In the genomic region with DNA sequence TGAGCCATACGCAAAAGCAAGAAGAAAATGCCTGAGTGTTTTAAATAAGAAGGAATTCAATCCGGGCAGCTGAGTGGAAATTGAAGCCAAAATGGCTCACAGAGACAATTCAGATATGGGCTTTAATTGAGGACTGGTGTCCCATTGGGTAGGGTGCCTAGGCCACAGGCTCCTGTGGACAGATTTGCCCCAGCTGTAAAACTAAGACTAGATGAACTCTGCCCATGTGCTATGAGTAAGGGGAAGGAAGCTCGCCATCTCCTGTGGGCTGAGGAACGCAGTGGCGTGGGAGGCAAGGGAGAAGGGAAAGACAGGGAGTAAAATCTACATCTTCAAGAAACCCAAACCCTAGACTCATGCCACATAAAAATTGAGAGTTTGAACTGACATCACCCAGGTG, we compare ENCODE assay signal across 26 cellular contexts.
"Had no signal": no experiment of that assay in that cellular context is flagged by ENCODE, and none has a peak within 500 bp of the region (broad histone marks: within the 10 kb centered on the region; RNA-seq: fewer than 3 reads in every experiment).

No MANE protein-coding gene starts in this region.

- H3K4me3 ChIP-seq: neural progenitor cell, ovary, psoas muscle, right lobe of liver, sigmoid colon, stomach, thoracic aorta, thyroid gland, tibial nerve, upper lobe of left lung, vagina had no signal

- H3K27ac Mint-ChIP-seq: nephron; neural progenitor cell; progenitor cell of endocrine pancreas; stimulated activated naive B cell treated with anti-CD40 and anti-IgM and Interleukin-4, amounts not matched to agents 10 μg/mL and 1 μg/mL and 100 μg/mL, for 72 hours; stimulated activated naive CD8-positive, alpha-beta T cell treated with anti-CD3 and anti-CD28 coated beads, Interleukin-15, Interleukin-2, amounts not matched to agents 100 ng/mL and 50 ng/mL, for 24 hours had no signal

- H3K9me3 ChIP-seq: ovary, psoas muscle, right lobe of liver, sigmoid colon, stomach, thoracic aorta, thyroid gland, tibial nerve, upper lobe of left lung, vagina had no signal

- H3K4me3 Mint-ChIP-seq: nephron; neural progenitor cell; stimulated activated effector memory CD8-positive, alpha-beta T cell treated with anti-CD3 and anti-CD28 coated beads, Interleukin-12 subunit alpha, Interleukin-12 subunit beta, amount 100 ng/mL, for 72 hours; stimulated activated naive B cell treated with anti-CD40 and anti-IgM and Interleukin-4, amounts not matched to agents 10 μg/mL and 1 μg/mL and 100 μg/mL, for 72 hours; stimulated activated naive CD8-positive, alpha-beta T cell treated with anti-CD3 and anti-CD28 coated beads, Interleukin-15, Interleukin-2, amounts not matched to agents 100 ng/mL and 50 ng/mL, for 24 hours had no signal

- H3K27me3 Mint-ChIP-seq: progenitor cell of endocrine pancreas; stimulated activated naive B cell treated with anti-CD40 and anti-IgM and Interleukin-4, amounts not matched to agents 10 μg/mL and 1 μg/mL and 100 μg/mL, for 72 hours; stimulated activated naive CD8-positive, alpha-beta T cell treated with anti-CD3 and anti-CD28 coated beads, Interleukin-15, Interleukin-2, amounts not matched to agents 100 ng/mL and 50 ng/mL, for 24 hours had no signal

- H3K36me3 ChIP-seq: neural progenitor cell, ovary, right lobe of liver, sigmoid colon, stomach, thoracic aorta, thyroid gland, upper lobe of left lung, vagina had no signal

- ATAC-seq: psoas muscle; right cardiac atrium; right lobe of liver; stimulated activated effector memory CD8-positive, alpha-beta T cell treated with anti-CD3 and anti-CD28 coated beads, Interleukin-12 subunit alpha, Interleukin-12 subunit beta, amount 100 ng/mL, for 72 hours; stimulated activated naive B cell treated with anti-CD40 and anti-IgM and Interleukin-4, amounts not matched to agents 10 μg/mL and 1 μg/mL and 100 μg/mL, for 72 hours had no signal

- H3K27ac ChIP-seq: neural progenitor cell, ovary, parathyroid adenoma, psoas muscle, sigmoid colon, stomach, thoracic aorta, tibial nerve, upper lobe of left lung, vagina had no signal

- H3K9me3 Mint-ChIP-seq: nephron; neural progenitor cell; stimulated activated effector memory CD8-positive, alpha-beta T cell treated with anti-CD3 and anti-CD28 coated beads, Interleukin-12 subunit alpha, Interleukin-12 subunit beta, amount 100 ng/mL, for 72 hours; stimulated activated naive B cell treated with anti-CD40 and anti-IgM and Interleukin-4, amounts not matched to agents 10 μg/mL and 1 μg/mL and 100 μg/mL, for 72 hours; stimulated activated naive CD8-positive, alpha-beta T cell treated with anti-CD3 and anti-CD28 coated beads, Interleukin-15, Interleukin-2, amounts not matched to agents 100 ng/mL and 50 ng/mL, for 24 hours had no signal

- H3K36me3 Mint-ChIP-seq: stimulated activated effector memory CD8-positive, alpha-beta T cell treated with anti-CD3 and anti-CD28 coated beads, Interleukin-12 subunit alpha, Interleukin-12 subunit beta, amount 100 ng/mL, for 72 hours had no signal

- H3K4me1 Mint-ChIP-seq: neural progenitor cell had no signal

- H3K4me1 ChIP-seq: parathyroid adenoma, psoas muscle, sigmoid colon had no signal

- DNase-seq: occipital lobe; ovary; posterior cingulate gyrus; psoas muscle; right cardiac atrium; right lobe of liver; sigmoid colon; small intestine; stimulated activated CD4-positive, alpha-beta T cell treated with anti-CD3 and anti-CD28 coated beads, Interleukin-15, amount 100 ng/mL, for 24 hours; stimulated activated CD4-positive, alpha-beta T cell treated with anti-CD3 and anti-CD28 coated beads, Interleukin-2, amount 100 ng/mL, for 24 hours; stimulated activated CD4-positive, alpha-beta T cell treated with anti-CD3 and anti-CD28 coated beads, Interleukin-2, amount 100 ng/mL, for 48 hours; stimulated activated CD4-positive, alpha-beta T cell treated with anti-CD3 and anti-CD28 coated beads, Interleukin-4, amount 100 ng/mL, for 24 hours; stimulated activated naive B cell treated with anti-CD40 and anti-IgM and Interleukin-4, amounts not matched to agents 10 μg/mL and 1 μg/mL and 100 μg/mL, for 72 hours; stimulated activated naive CD4-positive, alpha-beta T cell treated with Interleukin-2 at 50 U/mL for 16 hours; stomach; thyroid gland; upper lobe of left lung had no signal

- H3K27me3 ChIP-seq: neural progenitor cell, ovary, right lobe of liver, sigmoid colon, stomach, thyroid gland, tibial nerve, upper lobe of left lung, vagina had no signal
